13 cellular contexts compared by ENCODE assay signal in genomic region chr17:17062866-17063265, GRCh38. TPM values are rescaled to one million over a fixed set of nuclear protein-coding genes. Genes with fewer than 3 reads are reported as not detected.
DNase-seq lines count a peak whose midpoint lies in the region; ATAC-seq and TF ChIP-seq lines count a peak whose summit lies in the region.
"Had no signal": no experiment of that assay in that cellular context is flagged by ENCODE, and none has a peak within 500 bp of the region (broad histone marks: within the 10 kb centered on the region; RNA-seq: fewer than 3 reads in every experiment).

No MANE protein-coding gene starts in this region.

- no peaks in the 10 kb centered on the region for H3K9me3 ChIP-seq in upper lobe of left lung
- no peaks in the 10 kb centered on the region for H3K9me3 ChIP-seq in esophagus muscularis mucosa
- H3K9me3 ChIP-seq: prostate gland had no signal

- H3K4me3 Mint-ChIP-seq in activated naive CD4-positive, alpha-beta T cell treated with anti-CD3 and anti-CD28 coated beads, Interleukin-2, amount 10 ng/mL, durations not matched to agents 7 days and 5 days = no peak overlapping the region
- H3K4me3 Mint-ChIP-seq in activated naive CD4-positive, alpha-beta T cell treated with anti-CD3 and anti-CD28 coated beads for 36 hours = no peak overlapping the region
- no peak overlapping the region for H3K4me3 Mint-ChIP-seq in dendritic cell treated with granulocyte-macrophage colony-stimulating factor and Interleukin-4, amounts not matched to agents 40 ng/mL and 50 ng/mL, for 4 days

- peak overlapping the region in 2 of 4 donors; percentile 24 to 57 for H3K27ac ChIP-seq in upper lobe of left lung
- no peak overlapping the region for H3K27ac ChIP-seq in esophagus muscularis mucosa (replicated peaks in 1 of 4)
- H3K27ac ChIP-seq: prostate gland had no signal

- WGBS in upper lobe of left lung, 2 donors = 29 to 68% methylated on average over 1 to 7 of the region's 7 CpGs
- 44% methylated on average over 3 of the region's 7 CpGs for WGBS in esophagus muscularis mucosa

- TF ChIP-seq CTCF in upper lobe of left lung (IDR thresholded peaks at IDR 0.05) = no peak
- no peak for TF ChIP-seq CTCF in esophagus muscularis mucosa (IDR thresholded peaks at IDR 0.05)

- H3K4me3 ChIP-seq in upper lobe of left lung (no peak overlapping the region), esophagus muscularis mucosa (no peak overlapping the region)
- H3K4me3 ChIP-seq: prostate gland had no signal

- intact Hi-C loops in activated naive CD4-positive, alpha-beta T cell treated with anti-CD3 and anti-CD28 coated beads for 36 hours (cut with micrococcal nuclease) = no loop called here
- intact Hi-C loops in dendritic cell treated with granulocyte-macrophage colony-stimulating factor and Interleukin-4, amounts not matched to agents 40 ng/mL and 50 ng/mL, for 4 days (cut with micrococcal nuclease) = loop anchor here (10.0 kb wide), 1 partner anchor 48 kb away; no protein-coding TSS in a partner anchor
- intact Hi-C loops in esophagus muscularis mucosa (cut with DNase I) = no loop called here

- no peaks in the 10 kb centered on the region for H3K27me3 Mint-ChIP-seq in activated naive CD4-positive, alpha-beta T cell treated with anti-CD3 and anti-CD28 coated beads, Interleukin-2, amount 10 ng/mL, durations not matched to agents 7 days and 5 days
- no peaks in the 10 kb centered on the region for H3K27me3 Mint-ChIP-seq in activated naive CD4-positive, alpha-beta T cell treated with anti-CD3 and anti-CD28 coated beads for 36 hours (ENCODE audit: low read depth)
- H3K27me3 Mint-ChIP-seq in dendritic cell treated with granulocyte-macrophage colony-stimulating factor and Interleukin-4, amounts not matched to agents 40 ng/mL and 50 ng/mL, for 4 days = peaks cover 1% of the 10 kb centered on the region

- peaks cover 0 to 27% (median 4%) of the 10 kb centered on the region in 4 donors for H3K36me3 ChIP-seq in upper lobe of left lung
- H3K36me3 ChIP-seq in esophagus muscularis mucosa = peaks cover 0 to 9% (median 4%) of the 10 kb centered on the region in 4 donors
- H3K36me3 ChIP-seq: prostate gland had no signal

- TF ChIP-seq EP300 in upper lobe of left lung (IDR thresholded peaks at IDR 0.05) (no peak), esophagus muscularis mucosa (IDR thresholded peaks at IDR 0.05) (no peak)

- DNase-seq in activated naive CD4-positive, alpha-beta T cell treated with anti-CD3 and anti-CD28 coated beads, Interleukin-2, amount 10 ng/mL, durations not matched to agents 7 days and 5 days = peak; percentile 9
- DNase-seq in activated naive CD4-positive, alpha-beta T cell treated with anti-CD3 and anti-CD28 coated beads for 36 hours = no peak
- peak; percentile 28 for DNase-seq in medulla oblongata (ENCODE audit: extremely low spot score)
- DNase-seq in upper lobe of left lung = no peak
- DNase-seq in NCI-H748 treated with DMSO at 0.1 percent for 48 hours (lab: John Stamatoyannopoulos, UW) = no peak
- no peak for DNase-seq in esophagus muscularis mucosa (ENCODE audit: extremely low spot score)
- no peak for DNase-seq in COLO668 (lab: John Stamatoyannopoulos, UW; ENCODE audit: unreplicated experiment)
- DNase-seq: amniotic stem cell, HCEC 1CT, NCI-H1105, NCI-H82 had no signal

- no peaks in the 10 kb centered on the region for H3K9me3 Mint-ChIP-seq in activated naive CD4-positive, alpha-beta T cell treated with anti-CD3 and anti-CD28 coated beads, Interleukin-2, amount 10 ng/mL, durations not matched to agents 7 days and 5 days
- no peaks in the 10 kb centered on the region for H3K9me3 Mint-ChIP-seq in activated naive CD4-positive, alpha-beta T cell treated with anti-CD3 and anti-CD28 coated beads for 36 hours
- no peaks in the 10 kb centered on the region for H3K9me3 Mint-ChIP-seq in dendritic cell treated with granulocyte-macrophage colony-stimulating factor and Interleukin-4, amounts not matched to agents 40 ng/mL and 50 ng/mL, for 4 days

- H3K27ac Mint-ChIP-seq in activated naive CD4-positive, alpha-beta T cell treated with anti-CD3 and anti-CD28 coated beads, Interleukin-2, amount 10 ng/mL, durations not matched to agents 7 days and 5 days = no peak overlapping the region
- H3K27ac Mint-ChIP-seq in activated naive CD4-positive, alpha-beta T cell treated with anti-CD3 and anti-CD28 coated beads for 36 hours = no peak overlapping the region
- H3K27ac Mint-ChIP-seq in dendritic cell treated with granulocyte-macrophage colony-stimulating factor and Interleukin-4, amounts not matched to agents 40 ng/mL and 50 ng/mL, for 4 days = peak overlapping the region; percentile 63

- peaks cover 7% of the 10 kb centered on the region for H3K36me3 Mint-ChIP-seq in activated naive CD4-positive, alpha-beta T cell treated with anti-CD3 and anti-CD28 coated beads, Interleukin-2, amount 10 ng/mL, durations not matched to agents 7 days and 5 days
- no peaks in the 10 kb centered on the region for H3K36me3 Mint-ChIP-seq in activated naive CD4-positive, alpha-beta T cell treated with anti-CD3 and anti-CD28 coated beads for 36 hours (ENCODE audit: low read depth)
- H3K36me3 Mint-ChIP-seq in dendritic cell treated with granulocyte-macrophage colony-stimulating factor and Interleukin-4, amounts not matched to agents 40 ng/mL and 50 ng/mL, for 4 days (ENCODE audit: low read depth) = peaks cover 20% of the 10 kb centered on the region

- H3K27me3 ChIP-seq in upper lobe of left lung (no peaks in the 10 kb centered on the region), esophagus muscularis mucosa (no peaks in the 10 kb centered on the region)

- TF ChIP-seq POLR2A in upper lobe of left lung (IDR thresholded peaks at IDR 0.05) (no peak), esophagus muscularis mucosa (IDR thresholded peaks at IDR 0.05; ENCODE audit: low read depth) (no peak)

- ATAC-seq in upper lobe of left lung (ENCODE audit: low FRiP score in 2 of 2) = peak; percentile 24 to 73

- peaks cover 26% of the 10 kb centered on the region for H3K4me1 Mint-ChIP-seq in activated naive CD4-positive, alpha-beta T cell treated with anti-CD3 and anti-CD28 coated beads, Interleukin-2, amount 10 ng/mL, durations not matched to agents 7 days and 5 days
- H3K4me1 Mint-ChIP-seq in activated naive CD4-positive, alpha-beta T cell treated with anti-CD3 and anti-CD28 coated beads for 36 hours (ENCODE audit: low read depth) = peaks cover 45% of the 10 kb centered on the region
- H3K4me1 Mint-ChIP-seq in dendritic cell treated with granulocyte-macrophage colony-stimulating factor and Interleukin-4, amounts not matched to agents 40 ng/mL and 50 ng/mL, for 4 days (ENCODE audit: low read depth) = peaks cover 69% of the 10 kb centered on the region

- CTCF ChIA-PET in activated naive CD4-positive, alpha-beta T cell treated with anti-CD3 and anti-CD28 coated beads, Interleukin-2, amount 10 ng/mL, durations not matched to agents 7 days and 5 days (lab: Charles Lee) = no interaction called here
- CTCF ChIA-PET in activated naive CD4-positive, alpha-beta T cell treated with anti-CD3 and anti-CD28 coated beads for 36 hours (lab: Charles Lee) = interaction anchor here (0.9 kb wide), 1 partner anchor 37 kb away, joined by 3 read pairs; no protein-coding TSS in a partner anchor

- H3K4me1 ChIP-seq in upper lobe of left lung = peaks cover 22 to 64% (median 45%) of the 10 kb centered on the region in 4 donors
- peaks cover 64 to 83% (median 71%) of the 10 kb centered on the region in 4 donors for H3K4me1 ChIP-seq in esophagus muscularis mucosa
- H3K4me1 ChIP-seq: prostate gland had no signal

RNA-seq across cellular contexts. Expression of gene MPRIP, which starts 20.6 kb away (rescaled TPM):
- 100 to 1,000 TPM; 125 TPM for total RNA-seq in activated naive CD4-positive, alpha-beta T cell treated with anti-CD3 and anti-CD28 coated beads for 36 hours
- 100 to 1,000 TPM; 201 to 380 (median 285) TPM for total RNA-seq in upper lobe of left lung
- 100 to 1,000 TPM; 108 to 194 (median 129) TPM for total RNA-seq in esophagus muscularis mucosa

Comparison
In these comparisons a context has a peak if more than half of its experiments do, and no peak if none do; other contexts are left out.
1. DNase-seq: peak in activated naive CD4-positive, alpha-beta T cell treated with anti-CD3 and anti-CD28 coated beads, Interleukin-2, amount 10 ng/mL, durations not matched to agents 7 days and 5 days (single experiment) and medulla oblongata (single experiment); none in activated naive CD4-positive, alpha-beta T cell treated with anti-CD3 and anti-CD28 coated beads for 36 hours (single experiment), upper lobe of left lung (0 of 2), NCI-H748 treated with DMSO at 0.1 percent for 48 hours (single experiment), esophagus muscularis mucosa (single experiment) and COLO668 (single experiment).